In the genomic region with DNA sequence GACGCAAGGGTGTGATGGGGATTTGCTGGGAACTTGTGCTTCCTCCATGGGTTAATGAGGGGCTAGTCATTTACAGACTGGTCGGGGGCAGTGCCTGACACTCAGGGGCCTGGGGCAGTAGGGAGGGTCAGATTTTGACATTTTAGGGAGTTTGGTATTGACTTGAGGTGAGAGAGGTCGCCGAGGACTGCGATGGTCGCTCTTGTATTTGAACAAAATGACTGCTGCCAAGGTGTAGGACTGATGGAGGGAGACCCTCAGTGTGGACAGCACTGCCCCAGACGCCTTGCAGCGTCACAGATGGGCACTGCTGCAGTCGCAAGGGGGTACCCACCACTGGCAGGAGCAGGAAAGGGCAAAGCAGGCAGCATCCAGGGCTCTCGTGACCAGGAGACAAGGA, we compare ENCODE assay signal across 23 cellular contexts.
"Had no signal": no experiment of that assay in that cellular context is flagged by ENCODE, and none has a peak within 500 bp of the region (broad histone marks: within the 10 kb centered on the region; RNA-seq: fewer than 3 reads in every experiment).

No MANE protein-coding gene starts in this region.

- H3K27ac Mint-ChIP-seq: activated CD4-positive, alpha-beta memory T cell treated with anti-CD3 and anti-CD28 coated beads for 36 hours; activated CD4-positive, alpha-beta T cell treated with anti-CD3 and anti-CD28 coated beads, Interleukin-2, amount 10 ng/mL, durations not matched to agents 7 days and 5 days; activated naive CD4-positive, alpha-beta T cell treated with anti-CD3 and anti-CD28 coated beads for 36 hours; activated naive CD8-positive, alpha-beta T cell; activated T-cell treated with anti-CD3 and anti-CD28 coated beads, Interleukin-2, amount 50 U/mL, for 24 hours; activated T-helper 1 cell treated with anti-CD3 and anti-CD28 coated beads, Interleukin-12 subunit alpha, Interleukin-12 subunit beta, Interleukin-2, Interleukin-4 antibody, amounts not matched to agents 30 ng/mL and 10 ng/mL and 1 ng/mL, durations not matched to agents 14 hours and 24 hours and 36 hours; brain had no signal

- ATAC-seq: PC-3, T-cell had no signal

- H3K4me3 Mint-ChIP-seq: activated CD4-positive, alpha-beta memory T cell treated with anti-CD3 and anti-CD28 coated beads for 36 hours; activated CD4-positive, alpha-beta T cell treated with anti-CD3 and anti-CD28 coated beads, Interleukin-2, amount 10 ng/mL, durations not matched to agents 7 days and 5 days; activated naive CD4-positive, alpha-beta T cell treated with anti-CD3 and anti-CD28 coated beads for 36 hours; activated naive CD8-positive, alpha-beta T cell; activated T-cell treated with anti-CD3 and anti-CD28 coated beads, Interleukin-2, amount 50 U/mL, for 24 hours; activated T-helper 1 cell treated with anti-CD3 and anti-CD28 coated beads, Interleukin-12 subunit alpha, Interleukin-12 subunit beta, Interleukin-2, Interleukin-4 antibody, amounts not matched to agents 30 ng/mL and 10 ng/mL and 1 ng/mL, durations not matched to agents 14 hours and 24 hours and 36 hours; brain; T-cell had no signal

- H3K9me3 ChIP-seq: MG63 had no signal

- H3K27ac ChIP-seq: VCaP had no signal

- DNase-seq: activated CD4-positive, alpha-beta memory T cell treated with anti-CD3 and anti-CD28 coated beads for 36 hours; activated CD4-positive, alpha-beta T cell treated with anti-CD3 and anti-CD28 coated beads, Interleukin-2, amount 10 ng/mL, durations not matched to agents 7 days and 5 days; activated CD4-positive, CD25-positive, alpha-beta regulatory T cell; activated gamma-delta T cell; activated naive CD4-positive, alpha-beta T cell treated with anti-CD3 and anti-CD28 coated beads for 36 hours; activated T-cell treated with anti-CD3 and anti-CD28 coated beads, Interleukin-2, amount 50 U/mL, for 24 hours; amygdala; MG63; MV-4-11; NCI-H1092 treated with DMSO at 0.1 percent for 48 hours; NCI-H1417 treated with DMSO at 0.1 percent for 48 hours; NCI-H1694 treated with DMSO at 0.1 percent for 48 hours; NCI-H2029 treated with DMSO at 0.1 percent for 48 hours; NCI-H345; NCI-H510A treated with DMSO at 0.1 percent for 48 hours; NCI-H69; PC-3; SHP77 treated with DMSO at 0.1 percent for 48 hours; T-cell had no signal

- H3K9me3 Mint-ChIP-seq: activated CD4-positive, alpha-beta memory T cell treated with anti-CD3 and anti-CD28 coated beads for 36 hours; activated naive CD4-positive, alpha-beta T cell treated with anti-CD3 and anti-CD28 coated beads for 36 hours; activated T-helper 1 cell treated with anti-CD3 and anti-CD28 coated beads, Interleukin-12 subunit alpha, Interleukin-12 subunit beta, Interleukin-2, Interleukin-4 antibody, amounts not matched to agents 30 ng/mL and 10 ng/mL and 1 ng/mL, durations not matched to agents 14 hours and 24 hours and 36 hours; T-cell had no signal

- H3K4me3 ChIP-seq: MG63 had no signal

- H3K36me3 Mint-ChIP-seq: activated CD4-positive, alpha-beta memory T cell treated with anti-CD3 and anti-CD28 coated beads for 36 hours; activated naive CD8-positive, alpha-beta T cell; brain; T-cell had no signal

- H3K36me3 ChIP-seq: MG63 had no signal

- H3K4me1 Mint-ChIP-seq: activated CD4-positive, alpha-beta T cell treated with anti-CD3 and anti-CD28 coated beads, Interleukin-2, amount 10 ng/mL, durations not matched to agents 7 days and 5 days; brain; T-cell had no signal
